In genomic region chr5:178458140-178458539, GRCh38 we compare ENCODE assay signal across 16 cellular contexts.
A peak's percentile ranks its signal among the peaks of the same experiment; 100 is the strongest.
DNase-seq lines count a peak whose midpoint lies in the region; ATAC-seq and TF ChIP-seq lines count a peak whose summit lies in the region.
"Had no signal": no experiment of that assay in that cellular context is flagged by ENCODE, and none has a peak within 500 bp of the region (broad histone marks: within the 10 kb centered on the region; RNA-seq: fewer than 3 reads in every experiment).

No MANE protein-coding gene starts in this region.

- TF ChIP-seq CTCF in Peyer's patch (IDR thresholded peaks at IDR 0.05) (no peak), GM20000 (IDR thresholded peaks at IDR 0.05; ENCODE audit: extremely low read depth, missing control alignments) (no peak)

- H3K9me3 ChIP-seq in MG63 (no peaks in the 10 kb centered on the region), Peyer's patch (no peaks in the 10 kb centered on the region)
- H3K9me3 ChIP-seq: Caco-2 had no signal

- intact Hi-C loops in sciatic nerve (cut with DNase I) = no loop called here

- no peak for ATAC-seq in left lobe of liver
- ATAC-seq in sciatic nerve = no peak
- ATAC-seq: A549, HCT116, HepG2 had no signal

- H3K4me3 ChIP-seq in MG63 = no peak overlapping the region
- H3K4me3 ChIP-seq in Peyer's patch = no peak overlapping the region
- H3K4me3 ChIP-seq: A549 had no signal

- H3K27me3 ChIP-seq in MG63 (no peaks in the 10 kb centered on the region), Peyer's patch (no peaks in the 10 kb centered on the region)

- H3K36me3 ChIP-seq in MG63 (peaks cover 8% of the 10 kb centered on the region), Peyer's patch (no peaks in the 10 kb centered on the region)

- peaks cover 0 to 6% (median 0%) of the 10 kb centered on the region in 4 donors for H3K4me1 ChIP-seq in Peyer's patch
- H3K4me1 ChIP-seq: A549, Caco-2 had no signal

- peak; percentile 27 for DNase-seq in MG63
- DNase-seq in Peyer's patch = peak in 2 of 3 donors; percentile 14 to 37
- DNase-seq in left lobe of liver (ENCODE audit: low spot score) = peak; percentile 23
- peak; percentile 21 for DNase-seq in sciatic nerve (ENCODE audit: low spot score)
- DNase-seq in NCI-H2107 (lab: John Stamatoyannopoulos, UW) = no peak
- no peak for DNase-seq in GM20000 (ENCODE audit: low spot score)
- DNase-seq in 8988T = no peak
- DNase-seq: AML-193, Caco-2, GOT3, H7, HFFc6 had no signal

- no peak overlapping the region for H3K27ac ChIP-seq in Peyer's patch
- H3K27ac ChIP-seq: A549, C4-2B had no signal

- TF ChIP-seq POLR2A in Peyer's patch (IDR thresholded peaks at IDR 0.05) = no peak

Comparison
In these comparisons a context has a peak if more than half of its experiments do, and no peak if none do; other contexts are left out.
1. DNase-seq: peak in MG63 (single experiment), Peyer's patch (2 of 3), left lobe of liver (single experiment) and sciatic nerve (single experiment); none in NCI-H2107 (single experiment), GM20000 (single experiment) and 8988T (single experiment).